In the genomic region with DNA sequence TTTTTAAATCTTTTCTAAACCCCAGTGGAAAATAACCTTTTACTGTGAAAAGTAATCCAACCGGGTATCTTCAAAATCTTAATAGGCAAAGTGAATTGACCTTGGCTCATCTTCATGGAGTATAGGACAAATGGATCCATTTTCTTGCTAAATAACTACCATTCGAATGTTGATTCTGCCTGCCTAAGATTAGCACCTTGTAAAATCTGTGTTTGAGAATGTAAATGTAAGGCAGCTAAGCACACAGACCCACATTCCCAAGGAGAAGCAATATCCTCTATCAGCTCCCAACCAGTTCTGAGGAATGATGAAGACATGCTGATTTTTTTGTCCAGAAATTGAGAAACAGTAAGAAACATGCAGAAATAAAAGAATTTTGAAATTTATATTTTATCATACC, we compare ENCODE assay signal across 1 cellular context.
TF ChIP-seq lines count a peak whose summit lies in the region.

No MANE protein-coding gene starts in this region.

TF ChIP-seq in GM23338, 12 proteins besides CTCF, POLR2A, EP300 and RAD21 (continued from another document):
- TF ChIP-seq, protein P1, sequence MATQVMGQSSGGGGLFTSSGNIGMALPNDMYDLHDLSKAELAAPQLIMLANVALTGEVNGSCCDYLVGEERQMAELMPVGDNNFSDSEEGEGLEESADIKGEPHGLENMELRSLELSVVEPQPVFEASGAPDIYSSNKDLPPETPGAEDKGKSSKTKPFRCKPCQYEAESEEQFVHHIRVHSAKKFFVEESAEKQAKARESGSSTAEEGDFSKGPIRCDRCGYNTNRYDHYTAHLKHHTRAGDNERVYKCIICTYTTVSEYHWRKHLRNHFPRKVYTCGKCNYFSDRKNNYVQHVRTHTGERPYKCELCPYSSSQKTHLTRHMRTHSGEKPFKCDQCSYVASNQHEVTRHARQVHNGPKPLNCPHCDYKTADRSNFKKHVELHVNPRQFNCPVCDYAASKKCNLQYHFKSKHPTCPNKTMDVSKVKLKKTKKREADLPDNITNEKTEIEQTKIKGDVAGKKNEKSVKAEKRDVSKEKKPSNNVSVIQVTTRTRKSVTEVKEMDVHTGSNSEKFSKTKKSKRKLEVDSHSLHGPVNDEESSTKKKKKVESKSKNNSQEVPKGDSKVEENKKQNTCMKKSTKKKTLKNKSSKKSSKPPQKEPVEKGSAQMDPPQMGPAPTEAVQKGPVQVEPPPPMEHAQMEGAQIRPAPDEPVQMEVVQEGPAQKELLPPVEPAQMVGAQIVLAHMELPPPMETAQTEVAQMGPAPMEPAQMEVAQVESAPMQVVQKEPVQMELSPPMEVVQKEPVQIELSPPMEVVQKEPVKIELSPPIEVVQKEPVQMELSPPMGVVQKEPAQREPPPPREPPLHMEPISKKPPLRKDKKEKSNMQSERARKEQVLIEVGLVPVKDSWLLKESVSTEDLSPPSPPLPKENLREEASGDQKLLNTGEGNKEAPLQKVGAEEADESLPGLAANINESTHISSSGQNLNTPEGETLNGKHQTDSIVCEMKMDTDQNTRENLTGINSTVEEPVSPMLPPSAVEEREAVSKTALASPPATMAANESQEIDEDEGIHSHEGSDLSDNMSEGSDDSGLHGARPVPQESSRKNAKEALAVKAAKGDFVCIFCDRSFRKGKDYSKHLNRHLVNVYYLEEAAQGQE (IDR thresholded peaks at IDR 0.05; ENCODE audit: unreplicated experiment): no peak
- no peak for TF ChIP-seq POLR2AphosphoS5 (IDR thresholded peaks at IDR 0.05; ENCODE audit: low read depth)
- no peak for TF ChIP-seq EZH2 (IDR thresholded peaks at IDR 0.05; ENCODE audit: low read depth, unreplicated experiment)
- TF ChIP-seq NANOG (IDR thresholded peaks at IDR 0.05; ENCODE audit: borderline replicate concordance): peak; percentile 84
- no peak for TF ChIP-seq STAT1 (IDR thresholded peaks at IDR 0.05; ENCODE audit: unreplicated experiment)
- no peak for TF ChIP-seq CREB1 (CRISPR knock-in tag; IDR thresholded peaks at IDR 0.05; ENCODE audit: low read depth)
- no peak for TF ChIP-seq ZNF331 (CRISPR knock-in tag; IDR thresholded peaks at IDR 0.05; ENCODE audit: low read depth)
